In the genomic region with DNA sequence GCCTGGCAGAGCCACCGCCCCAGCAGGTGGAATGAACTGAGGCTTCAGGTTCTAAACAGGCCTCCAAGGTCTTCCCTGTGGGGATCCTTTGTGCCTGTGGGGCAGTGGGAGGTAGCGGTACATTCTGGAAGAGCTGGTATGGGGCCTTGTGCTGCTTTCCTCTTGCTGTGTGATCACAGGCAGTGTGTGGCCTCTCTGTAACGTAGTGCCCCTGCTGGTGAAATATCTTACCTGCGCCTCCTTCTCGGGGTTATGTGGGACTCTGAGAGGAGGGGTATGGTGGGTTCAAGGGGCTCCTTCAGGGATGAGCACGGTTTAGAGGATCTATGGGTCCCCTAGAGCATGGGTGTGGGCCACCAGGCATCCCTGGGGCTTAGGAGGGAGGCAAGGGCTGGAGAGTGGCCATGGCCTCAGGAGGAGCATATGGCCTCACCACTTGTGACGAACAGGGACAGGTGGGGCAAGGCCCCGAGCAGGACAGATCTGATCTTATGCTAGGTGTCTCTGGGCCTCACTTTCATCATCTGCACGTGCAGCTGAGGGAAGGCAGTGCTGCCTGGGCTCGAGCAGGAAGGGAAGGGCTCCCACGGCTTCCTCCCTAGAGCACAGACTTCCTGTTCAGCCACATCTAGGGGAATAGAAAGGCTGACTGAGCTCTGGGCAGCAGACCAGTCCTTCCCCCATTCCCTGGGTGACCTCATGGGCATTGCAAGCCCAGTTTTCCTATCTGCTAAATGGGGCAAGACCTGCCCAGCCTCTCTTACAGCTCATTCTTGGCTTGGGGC, we compare ENCODE assay signal across 8 cellular contexts. TPM values are rescaled to one million over a fixed set of nuclear protein-coding genes. Genes with fewer than 3 reads are reported as not detected.
DNase-seq lines count a peak whose midpoint lies in the region; ATAC-seq and TF ChIP-seq lines count a peak whose summit lies in the region.

No MANE protein-coding gene starts in this region.

- H3K27me3 ChIP-seq in NT2/D1 (ENCODE audit: insufficient read depth, insufficient read length) = peaks cover 30% of the 10 kb centered on the region

- no peaks in the 10 kb centered on the region for H3K27me3 Mint-ChIP-seq in activated T-cell treated with anti-CD3 and anti-CD28 coated beads, Interleukin-2, amount 50 U/mL, for 72 hours (ENCODE audit: low read depth)

- peak overlapping the region; percentile 63 to 77 for H3K4me3 Mint-ChIP-seq in activated T-cell treated with anti-CD3 and anti-CD28 coated beads, Interleukin-2, amount 50 U/mL, for 72 hours

- no peaks in the 10 kb centered on the region for H3K36me3 Mint-ChIP-seq in activated T-cell treated with anti-CD3 and anti-CD28 coated beads, Interleukin-2, amount 50 U/mL, for 72 hours (ENCODE audit: insufficient read depth in 2 of 2)

- H3K9ac ChIP-seq in NT2/D1 (ENCODE audit: insufficient read length, low read depth) = peak overlapping the region; percentile 5

- peaks cover 52% of the 10 kb centered on the region for H3K4me1 Mint-ChIP-seq in activated T-cell treated with anti-CD3 and anti-CD28 coated beads, Interleukin-2, amount 50 U/mL, for 72 hours (ENCODE audit: low read depth)

- peaks cover 7% of the 10 kb centered on the region; the same call in 1 of the 2 replicates for H3K9me3 ChIP-seq in NT2/D1 (ENCODE audit: insufficient read depth, low read length)

- peak; percentile 55 for DNase-seq in NT2/D1 (ENCODE audit: low read depth, low spot score)
- DNase-seq in activated T-cell treated with anti-CD3 and anti-CD28 coated beads, Interleukin-2, amount 50 U/mL, for 72 hours = peak; percentile 54 to 57
- peak; percentile 38 for DNase-seq in germinal center (ENCODE audit: low spot score)
- DNase-seq in pulmonary artery endothelial cell (ENCODE audit: low read depth, low spot score) = peak; percentile 87
- no peak for DNase-seq in NCI-H2107 treated with DMSO at 0.1 percent for 48 hours (lab: John Stamatoyannopoulos, UW; ENCODE audit: unreplicated experiment)
- DNase-seq in NCI-H1436 treated with DMSO at 0.1 percent for 48 hours (lab: John Stamatoyannopoulos, UW) = no peak

- no peak overlapping the region for H3K27ac Mint-ChIP-seq in activated T-cell treated with anti-CD3 and anti-CD28 coated beads, Interleukin-2, amount 50 U/mL, for 72 hours

- peak; percentile 46 to 49 for ATAC-seq in activated T-cell treated with anti-CD3 and anti-CD28 coated beads, Interleukin-2, amount 50 U/mL, for 72 hours (replicated peaks in 1 of 2)
- no peak for ATAC-seq in GM21528 (IDR thresholded peaks at IDR 0.05; ENCODE audit: low FRiP score, unreplicated experiment)

- no peaks in the 10 kb centered on the region for H3K36me3 ChIP-seq in NT2/D1 (ENCODE audit: insufficient read depth, insufficient read length, low read length)

- peaks cover 36% of the 10 kb centered on the region for H3K4me1 ChIP-seq in NT2/D1 (ENCODE audit: insufficient read depth, insufficient read length)

- no peak overlapping the region for H3K4me3 ChIP-seq in NT2/D1 (ENCODE audit: insufficient read length, low read depth)

- H3K9me3 Mint-ChIP-seq in activated T-cell treated with anti-CD3 and anti-CD28 coated beads, Interleukin-2, amount 50 U/mL, for 72 hours = no peaks in the 10 kb centered on the region

- peak; percentile 54 for TF ChIP-seq CTCF in GM12872 (IDR thresholded peaks at IDR 0.05; ENCODE audit: insufficient read depth, low read depth, low read length)

RNA-seq across cellular contexts. Expression of a gene that starts 1.9 kb away (rescaled TPM):
- total RNA-seq in activated T-cell treated with anti-CD3 and anti-CD28 coated beads, Interleukin-2, amount 50 U/mL, for 72 hours = 1 to 10 TPM; 1.9 to 3.1 TPM
- total RNA-seq in pulmonary artery endothelial cell = 5.7 and 6.2 TPM in 2 replicates

RNA-seq across cellular contexts. Expression of a gene that starts 5.8 kb away (rescaled TPM):
- 1 to 10 TPM; 1.2 to 1.5 TPM for total RNA-seq in activated T-cell treated with anti-CD3 and anti-CD28 coated beads, Interleukin-2, amount 50 U/mL, for 72 hours
- total RNA-seq in pulmonary artery endothelial cell = 0.18 and 0.46 TPM in 2 replicates

RNA-seq across cellular contexts. Expression of a gene that starts 22.3 kb away (rescaled TPM):
- total RNA-seq in activated T-cell treated with anti-CD3 and anti-CD28 coated beads, Interleukin-2, amount 50 U/mL, for 72 hours = under 1 TPM; 0.07 to 0.09 TPM
- total RNA-seq in pulmonary artery endothelial cell = not detected in 2 replicates

Comparison
In these comparisons a context has a peak if more than half of its experiments do, and no peak if none do; other contexts are left out.
1. DNase-seq: peak in NT2/D1 (single experiment), activated T-cell treated with anti-CD3 and anti-CD28 coated beads, Interleukin-2, amount 50 U/mL, for 72 hours (2 of 2), germinal center (single experiment) and pulmonary artery endothelial cell (single experiment); none in NCI-H2107 treated with DMSO at 0.1 percent for 48 hours (single experiment) and NCI-H1436 treated with DMSO at 0.1 percent for 48 hours (single experiment).